In genomic region chr7:146961617-146962016, GRCh38 we compare ENCODE assay signal across 12 cellular contexts.
DNase-seq lines count a peak whose midpoint lies in the region; ATAC-seq and TF ChIP-seq lines count a peak whose summit lies in the region.
"Had no signal": no experiment of that assay in that cellular context is flagged by ENCODE, and none has a peak within 500 bp of the region (broad histone marks: within the 10 kb centered on the region; RNA-seq: fewer than 3 reads in every experiment).

No MANE protein-coding gene starts in this region.

- H3K27ac Mint-ChIP-seq in osteocyte (ENCODE audit: unreplicated experiment): peak overlapping the region; percentile 16
- H3K27ac Mint-ChIP-seq: activated B cell treated with CpG ODN at 0.5 μM for 24 hours, GM23338 had no signal

- H3K36me3 ChIP-seq in esophagus squamous epithelium (no peaks in the 10 kb centered on the region), spleen (no peaks in the 10 kb centered on the region), lower lobe of right lung (no peaks in the 10 kb centered on the region)

- WGBS in esophagus squamous epithelium, 2 donors: 57 to 59% methylated on average over 4 of the region's 4 CpGs
- WGBS in spleen, 5 donors: 66 to 85% (median 76%) methylated on average over 4 of the region's 4 CpGs

- peak; percentile 70 for DNase-seq in GM04503 (ENCODE audit: low read depth)
- DNase-seq in NCI-H446 (lab: John Stamatoyannopoulos, UW): peak; percentile 35 to 72
- peak; percentile 51 for DNase-seq in epithelial cell of esophagus (ENCODE audit: low read depth)
- DNase-seq in osteocyte (ENCODE audit: extremely low spot score, unreplicated experiment): no peak
- no peak for DNase-seq in esophagus squamous epithelium (lab: John Stamatoyannopoulos, UW)
- no peak for DNase-seq in spleen
- no peak for DNase-seq in lower lobe of right lung
- DNase-seq: activated B cell treated with CpG ODN at 0.5 μM for 24 hours, Kasumi-1 had no signal

- no peak overlapping the region for H3K27ac ChIP-seq in esophagus squamous epithelium
- H3K27ac ChIP-seq in spleen: no peak overlapping the region
- no peak overlapping the region for H3K27ac ChIP-seq in lower lobe of right lung
- H3K27ac ChIP-seq: PC-9 had no signal

- H3K9me3 ChIP-seq in esophagus squamous epithelium (peaks cover 0 to 6% (median 0%) of the 10 kb centered on the region in 3 donors), spleen (peaks cover 0 to 7% (median 0%) of the 10 kb centered on the region in 8 donors), lower lobe of right lung (no peaks in the 10 kb centered on the region)

- H3K27me3 ChIP-seq in esophagus squamous epithelium (no peaks in the 10 kb centered on the region), spleen (replicated peaks in 1 of 7) (no peaks in the 10 kb centered on the region), lower lobe of right lung (ENCODE audit: low read depth) (no peaks in the 10 kb centered on the region)

- H3K4me1 Mint-ChIP-seq in osteocyte (ENCODE audit: unreplicated experiment): peaks cover 25% of the 10 kb centered on the region
- H3K4me1 Mint-ChIP-seq: activated B cell treated with CpG ODN at 0.5 μM for 24 hours had no signal

- no peak overlapping the region for H3K4me3 Mint-ChIP-seq in osteocyte (ENCODE audit: unreplicated experiment)
- H3K4me3 Mint-ChIP-seq: activated B cell treated with CpG ODN at 0.5 μM for 24 hours, GM23338 had no signal

- H3K4me1 ChIP-seq in esophagus squamous epithelium (no peaks in the 10 kb centered on the region), spleen (no peaks in the 10 kb centered on the region), lower lobe of right lung (no peaks in the 10 kb centered on the region)

- TF ChIP-seq CTCF in epithelial cell of esophagus (IDR thresholded peaks at IDR 0.05; ENCODE audit: insufficient read depth, low read depth, low read length, missing control alignments) (no peak), osteocyte (IDR thresholded peaks at IDR 0.05) (no peak), esophagus squamous epithelium (IDR thresholded peaks at IDR 0.05) (no peak), spleen (IDR thresholded peaks at IDR 0.05 in 8 of 11, conservative IDR thresholded peaks at IDR 0.05 in 3 of 11) (no peak), lower lobe of right lung (IDR thresholded peaks at IDR 0.05) (no peak)

- TF ChIP-seq POLR2A in esophagus squamous epithelium (IDR thresholded peaks at IDR 0.05) (no peak), spleen (IDR thresholded peaks at IDR 0.05) (no peak)

- intact Hi-C loops in esophagus squamous epithelium (cut with DNase I): no loop called here
- intact Hi-C loops in spleen (cut with DNase I; ENCODE audit: low total_unique reads): no loop called here
- intact Hi-C loops in lower lobe of right lung (cut with DNase I): no loop called here

- no peak overlapping the region for H3K4me3 ChIP-seq in epithelial cell of esophagus (ENCODE audit: low read length)
- H3K4me3 ChIP-seq in esophagus squamous epithelium: no peak overlapping the region
- H3K4me3 ChIP-seq in spleen: no peak overlapping the region
- no peak overlapping the region for H3K4me3 ChIP-seq in lower lobe of right lung
- H3K4me3 ChIP-seq: GM23338, PC-9 had no signal

- H3K9me3 Mint-ChIP-seq in osteocyte (ENCODE audit: unreplicated experiment): no peaks in the 10 kb centered on the region

- ATAC-seq in GM18870 (IDR thresholded peaks at IDR 0.05; ENCODE audit: unreplicated experiment): no peak
- no peak for ATAC-seq in lower lobe of right lung

- H3K36me3 Mint-ChIP-seq in osteocyte (ENCODE audit: unreplicated experiment): no peaks in the 10 kb centered on the region

- H3K27me3 Mint-ChIP-seq in osteocyte (ENCODE audit: unreplicated experiment): no peaks in the 10 kb centered on the region
- H3K27me3 Mint-ChIP-seq: activated B cell treated with CpG ODN at 0.5 μM for 24 hours had no signal

Comparison
In these comparisons a context has a peak if more than half of its experiments do, and no peak if none do; other contexts are left out.
1. DNase-seq: peak in GM04503 (single experiment), NCI-H446 (2 of 2) and epithelial cell of esophagus (single experiment); none in osteocyte (single experiment), esophagus squamous epithelium (single experiment), spleen (single experiment) and lower lobe of right lung (single experiment).